ENCODE assay signal across 8 cellular contexts in the genomic region with DNA sequence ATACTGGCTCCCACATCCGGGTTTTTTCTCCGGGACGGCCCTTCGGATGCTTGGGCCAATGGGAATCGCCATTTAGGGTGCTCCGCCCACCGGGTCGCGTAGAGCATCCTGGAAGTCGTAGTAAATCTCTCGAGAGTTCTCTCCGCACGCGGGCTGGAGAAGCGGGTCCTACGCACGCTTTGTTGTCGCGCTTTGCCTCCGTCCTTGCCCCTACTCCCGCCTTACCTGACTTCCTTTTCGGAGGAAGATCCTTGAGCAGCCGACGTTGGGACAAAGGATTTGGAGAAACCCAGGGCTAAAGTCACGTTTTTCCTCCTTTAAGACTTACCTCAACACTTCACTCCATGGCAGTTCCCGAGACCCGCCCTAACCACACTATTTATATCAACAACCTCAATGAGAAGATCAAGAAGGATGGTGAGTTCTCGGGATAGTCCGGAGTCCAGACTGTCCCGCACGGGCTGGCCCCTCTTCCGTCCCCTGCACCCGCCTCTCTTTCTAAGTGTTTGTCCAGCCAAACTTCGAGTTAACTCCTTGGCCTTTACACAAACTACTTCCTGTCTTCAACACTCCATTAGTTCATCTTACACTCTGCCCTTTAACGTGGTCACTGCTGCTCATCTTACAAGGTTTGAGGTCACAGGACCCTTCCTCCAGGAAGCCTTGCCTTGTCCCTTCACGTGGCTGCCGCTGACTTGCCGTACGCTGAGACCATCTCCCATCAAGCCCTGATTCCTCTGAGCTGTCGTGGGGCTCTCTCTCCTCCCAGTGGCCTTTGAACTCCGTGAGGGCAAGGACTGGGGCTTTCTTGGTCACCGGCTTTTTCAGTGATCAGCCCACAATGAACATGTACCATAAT. TPM values are rescaled to one million over a fixed set of nuclear protein-coding genes. Genes with fewer than 3 reads are reported as not detected.
A peak's percentile ranks its signal among the peaks of the same experiment; 100 is the strongest.
DNase-seq lines count a peak whose midpoint lies in the region; ATAC-seq and TF ChIP-seq lines count a peak whose summit lies in the region.

Gene SNRPA (plus strand): TSS at position 139 of the 859 bp plus-strand sequence. CDS start 206 bp downstream, at position 345.

- peak within 1 kb of the TSS; percentile 91 for H3K4me2 ChIP-seq in PC-3 (ENCODE audit: low read length)

- no peaks in the 10 kb centered on the region for H3K9me2 ChIP-seq in PC-3 (replicated peaks; ENCODE audit: low read length)

- no peak for TF ChIP-seq EP300 in Ishikawa (IDR thresholded peaks at IDR 0.05; ENCODE audit: borderline replicate concordance)

- BruUV-seq in PC-3 (replicated peaks; lab: Mats Ljungman, UMichigan) = TSS peak; percentile 84

- H3F3A ChIP-seq in PC-3 (ENCODE audit: low read length, unreplicated experiment) = no peaks in the 10 kb centered on the region

- peak within 1 kb of the TSS; percentile 95 for H3K4me3 ChIP-seq in PC-3 (ENCODE audit: low read length)
- peak within 1 kb of the TSS; percentile 92 to 98 for H3K4me3 ChIP-seq in mucosa of rectum (ENCODE audit: low read length in 2 of 2)

- H3K9ac ChIP-seq in PC-3 (ENCODE audit: low read length) (peak within 1 kb of the TSS; percentile 99), mucosa of rectum (ENCODE audit: low read depth in 1 of 2, low read length in 2 of 2) (peak within 1 kb of the TSS; percentile 83 to 95)

- H3K4me1 ChIP-seq in PC-3 (ENCODE audit: insufficient read depth, low read length) = peaks cover 38% of the 10 kb centered on the region
- peaks cover 27 to 43% of the 10 kb centered on the region in 2 donors for H3K4me1 ChIP-seq in mucosa of rectum (ENCODE audit: control insufficient read depth in 2 of 2, insufficient read depth in 2 of 2, low read length in 2 of 2)

- peak within 1 kb of the TSS; percentile 74 for H2AFZ ChIP-seq in PC-3 (ENCODE audit: low read length)

- H3K27me3 ChIP-seq in PC-3 (ENCODE audit: low read length) (no peaks in the 10 kb centered on the region), mucosa of rectum (ENCODE audit: control insufficient read depth in 2 of 2, insufficient read depth in 2 of 2, low read length in 2 of 2) (no peaks in the 10 kb centered on the region)

- intact Hi-C loops in PC-3 (cut with micrococcal nuclease) = loop anchor here (2.0 kb wide), 1 partner anchor 34 kb away; the partner anchor contains the start of genes COQ8B and ITPKC

- no peaks in the 10 kb centered on the region for H3K9me3 ChIP-seq in PC-3 (ENCODE audit: low read length)
- no peaks in the 10 kb centered on the region for H3K9me3 ChIP-seq in mucosa of rectum (ENCODE audit: control insufficient read depth in 2 of 2, low read length in 2 of 2)

- CTCF ChIA-PET in PC-3 (lab: Charles Lee) = no interaction called here

- peaks cover 26% of the 10 kb centered on the region for H4K20me1 ChIP-seq in PC-3 (ENCODE audit: low read length)

- POLR2A ChIA-PET in PC-3 (lab: Charles Lee; ENCODE audit: unreplicated experiment) = interaction anchor here (0.6 to 1.2 kb wide), 3 partner anchors 26 to 466 kb away, joined by 3 to 12 read pairs (median 5); no protein-coding TSS in a partner anchor

- H3K36me3 ChIP-seq in PC-3 (ENCODE audit: low read depth, low read length) = peaks cover 12% of the 10 kb centered on the region
- H3K36me3 ChIP-seq in mucosa of rectum (ENCODE audit: control insufficient read depth in 2 of 2, insufficient read depth in 2 of 2, low read length in 2 of 2) = peaks cover 3 to 10% of the 10 kb centered on the region in 2 donors

- peaks cover 53% of the 10 kb centered on the region for H3K79me2 ChIP-seq in PC-3 (ENCODE audit: low read length)

- peak; percentile 95 for DNase-seq in DMS 273 treated with DMSO at 0.1 percent for 48 hours (lab: John Stamatoyannopoulos, UW)
- DNase-seq in PC-3 = peak; percentile 97
- peak; percentile 45 for DNase-seq in activated T-cell treated with anti-CD3 and anti-CD28 coated beads, Interleukin-2, amount 50 U/mL, for 1 hour
- peak; percentile 98 to 99 for DNase-seq in erythroblast (lab: John Stamatoyannopoulos, UW)
- peak; percentile 84 to 89 for DNase-seq in stimulated activated CD8-positive, alpha-beta memory T cell treated with anti-CD3 and anti-CD28 coated beads, Interleukin-7, amount 100 ng/mL, for 1 hour (ENCODE audit: low read depth in 2 of 2)

- H3K27ac ChIP-seq in PC-3 (ENCODE audit: low read length) (peak within 1 kb of the TSS; percentile 93), mucosa of rectum (ENCODE audit: low read depth in 2 of 2, low read length in 2 of 2) (peak within 1 kb of the TSS; percentile 96 to 98)

- TF ChIP-seq CTCF in PC-3 (conservative IDR thresholded peaks at IDR 0.05; ENCODE audit: low read depth, low read length) = no peak

- ATAC-seq in GM21576 (IDR thresholded peaks at IDR 0.05; ENCODE audit: unreplicated experiment) (peak; percentile 57), PC-3 (peak; percentile 72)

- no peak for TF ChIP-seq RAD21 in Ishikawa (IDR thresholded peaks at IDR 0.05; ENCODE audit: low read depth)

- peak; percentile 78 for TF ChIP-seq POLR2A in erythroblast (IDR thresholded peaks at IDR 0.05; ENCODE audit: low read length)

TF ChIP-seq in Ishikawa, 13 proteins besides CTCF, POLR2A, EP300 and RAD21:
- TF ChIP-seq CREB1 (IDR thresholded peaks at IDR 0.05; ENCODE audit: low read depth) = no peak
- no peak for TF ChIP-seq TEAD4 (IDR thresholded peaks at IDR 0.05)
- no peak for TF ChIP-seq FOXM1 (IDR thresholded peaks at IDR 0.05; ENCODE audit: borderline replicate concordance, low read depth)
- TF ChIP-seq CEBPB (IDR thresholded peaks at IDR 0.05) = no peak
- no peak for TF ChIP-seq ZBTB7A (IDR thresholded peaks at IDR 0.05; ENCODE audit: low read depth)
- TF ChIP-seq MAX (IDR thresholded peaks at IDR 0.05) = peak; percentile 97
- TF ChIP-seq EGR1 (IDR thresholded peaks at IDR 0.05) = no peak
- TF ChIP-seq REST (IDR thresholded peaks at IDR 0.05; ENCODE audit: low read depth) = no peak
- no peak for TF ChIP-seq TCF12 (IDR thresholded peaks at IDR 0.05; ENCODE audit: low read depth)
- TF ChIP-seq USF1 (IDR thresholded peaks at IDR 0.05) = peak; percentile 56
- TF ChIP-seq YY1 (IDR thresholded peaks at IDR 0.05; ENCODE audit: low read depth) = 0 out of 2 replicates have a peak, but pooled peaks have one; percentile 11
- TF ChIP-seq NFIC (IDR thresholded peaks at IDR 0.05) = no peak
- TF ChIP-seq TAF1 (IDR thresholded peaks at IDR 0.05; ENCODE audit: low read depth) = peak; percentile 72; the same call in 1 of the 2 replicates

RNA-seq across cellular contexts. Expression of gene SNRPA, which starts in this region (rescaled TPM):
- total RNA-seq in PC-3 (2014; rRNA removed) = 207 and 243 TPM in 2 replicates

Comparison
In these comparisons a context has a peak if more than half of its experiments do, and no peak if none do; other contexts are left out.
1. Peak in every context shown above with its lines: DNase-seq, ATAC-seq, H3K4me3 ChIP-seq and H3K27ac ChIP-seq.
2. DNase-seq: peak in every context shown above with its lines; median percentile 98 in erythroblast; 97 in PC-3; 95 in DMS 273 treated with DMSO at 0.1 percent for 48 hours; 86 in stimulated activated CD8-positive, alpha-beta memory T cell treated with anti-CD3 and anti-CD28 coated beads, Interleukin-7, amount 100 ng/mL, for 1 hour; 45 in activated T-cell treated with anti-CD3 and anti-CD28 coated beads, Interleukin-2, amount 50 U/mL, for 1 hour.